Comparison of ENCODE assay signal across 18 cellular contexts in genomic region chr1:170518965-170519364, GRCh38. TPM values are rescaled to one million over a fixed set of nuclear protein-coding genes. Genes with fewer than 3 reads are reported as not detected.
DNase-seq lines count a peak whose midpoint lies in the region; ATAC-seq and TF ChIP-seq lines count a peak whose summit lies in the region.
"Had no signal": no experiment of that assay in that cellular context is flagged by ENCODE, and none has a peak within 500 bp of the region (broad histone marks: within the 10 kb centered on the region; RNA-seq: fewer than 3 reads in every experiment).

No MANE protein-coding gene starts in this region.

- H3F3A ChIP-seq in SK-N-SH (replicated peaks; ENCODE audit: insufficient read depth) = peaks cover 14% of the 10 kb centered on the region

- H3K9ac ChIP-seq in SK-N-SH = no peak overlapping the region

- no peak for TF ChIP-seq EP300 in SK-N-SH (IDR thresholded peaks at IDR 0.05; ENCODE audit: borderline replicate concordance in 1 of 2, low read depth in 1 of 2, low read length in 1 of 2)

- H3K4me3 ChIP-seq in SK-N-SH (ENCODE audit: low read depth in 2 of 2, low read length in 1 of 2) = no peak overlapping the region

- peak overlapping the region; percentile 58; the same call in 1 of the 2 replicates for H2AFZ ChIP-seq in SK-N-SH (ENCODE audit: low read depth)

- H3K36me3 ChIP-seq in SK-N-SH (replicated peaks in 1 of 2; ENCODE audit: control insufficient read depth in 1 of 2, insufficient read depth in 2 of 2, low read length in 1 of 2) = no peaks in the 10 kb centered on the region

- H3K4me1 ChIP-seq in SK-N-SH (ENCODE audit: control insufficient read depth in 1 of 2, insufficient read depth in 2 of 2, low read depth in 1 of 2, low read length in 1 of 2) (peaks cover 0 to 16% of the 10 kb centered on the region in 2 experiments; a peak in 2 of 4 replicates), foreskin keratinocyte (peaks cover 7% of the 10 kb centered on the region)

- H3K9me2 ChIP-seq in SK-N-SH = no peaks in the 10 kb centered on the region

- TF ChIP-seq RAD21 in SK-N-SH (IDR thresholded peaks at IDR 0.05; ENCODE audit: low read length) = no peak

- peak; percentile 29 for ATAC-seq in foreskin keratinocyte
- no peak for ATAC-seq in HG03095 (IDR thresholded peaks at IDR 0.05; ENCODE audit: unreplicated experiment)
- no peak for ATAC-seq in GM18909 (IDR thresholded peaks at IDR 0.05; ENCODE audit: poor library complexity, unreplicated experiment)

- no peaks in the 10 kb centered on the region for H3K79me2 ChIP-seq in SK-N-SH (ENCODE audit: insufficient read depth)

- H4K20me1 ChIP-seq in SK-N-SH (ENCODE audit: insufficient read depth) = no peaks in the 10 kb centered on the region

- POLR2A ChIA-PET in SK-N-SH (lab: Yijun Ruan, JAX) = no interaction called here

- H3K4me2 ChIP-seq in SK-N-SH = no peak overlapping the region

- H3K27me3 ChIP-seq in SK-N-SH (ENCODE audit: insufficient read depth) = no peaks in the 10 kb centered on the region
- no peaks in the 10 kb centered on the region for H3K27me3 ChIP-seq in foreskin keratinocyte

- H3K27ac ChIP-seq in SK-N-SH (ENCODE audit: low read depth in 2 of 2, low read length in 1 of 2) (peak overlapping the region in 1 of 2 experiments; percentile 71; a peak in 1 of 4 replicates), foreskin keratinocyte (no peak overlapping the region)
- H3K27ac ChIP-seq: C4-2B, RWPE1 had no signal

- CTCF ChIA-PET in SK-N-SH (lab: Yijun Ruan, JAX) = no interaction called here

- DNase-seq in HT1080 (ENCODE audit: low read depth) (peak; percentile 33), SK-N-SH (no peak), foreskin keratinocyte (no peak), EL (no peak)
- DNase-seq in stimulated activated CD4-positive, alpha-beta T cell treated with anti-CD3 and anti-CD28 coated beads, Interleukin-4, amount 100 ng/mL, for 1 hour = no peak
- DNase-seq: AML-193, DND-41, H9, KBM-7, MV-4-11, NCI-H1694 treated with DMSO at 0.1 percent for 48 hours, NCI-H510A, NCI-H774, OCI-M1 had no signal

- TF ChIP-seq CTCF in SK-N-SH (IDR thresholded peaks at IDR 0.05) = no peak
- TF ChIP-seq CTCF in foreskin keratinocyte (conservative IDR thresholded peaks at IDR 0.05) = no peak

- peaks cover 4% of the 10 kb centered on the region; the same call in 1 of the 2 replicates for H3K9me3 ChIP-seq in SK-N-SH

- WGBS in SK-N-SH (ENCODE audit: low lambda C conversion rate) = 31% methylated on average over 3 of the region's 3 CpGs

TF ChIP-seq in SK-N-SH, 30 proteins besides CTCF, POLR2A, EP300 and RAD21:
- TF ChIP-seq ELF1 (IDR thresholded peaks at IDR 0.05) (no peak), FOXM1 (IDR thresholded peaks at IDR 0.05; ENCODE audit: low read depth) (no peak), TAF1 (IDR thresholded peaks at IDR 0.05; ENCODE audit: borderline replicate concordance, low read depth, low read length) (no peak), CHD2 (IDR thresholded peaks at IDR 0.05; ENCODE audit: low read length, partially characterized antibody) (no peak), JUND (IDR thresholded peaks at IDR 0.05) (no peak), TCF12 (IDR thresholded peaks at IDR 0.05) (no peak), ZBTB33 (IDR thresholded peaks at IDR 0.05; ENCODE audit: borderline replicate concordance, low read depth) (no peak), IRF3 (IDR thresholded peaks at IDR 0.05; ENCODE audit: low read depth, low read length) (no peak), RXRA (IDR thresholded peaks at IDR 0.05; ENCODE audit: borderline replicate concordance, low read depth) (no peak), EZH2phosphoT487 (IDR thresholded peaks at IDR 0.05; ENCODE audit: borderline replicate concordance, low read depth) (no peak), PBX3 (IDR thresholded peaks at IDR 0.05) (no peak)

RNA-seq across cellular contexts. Expression of gene GORAB, which starts 13.0 kb away (rescaled TPM):
- total RNA-seq in HT1080 (2014; rRNA removed; shearing (Covaris generic)) = 7.1 TPM in 2 replicates
- polyA plus RNA-seq in HT1080 (2015; cell fraction: cytosol; rRNA removed) = 9.9 and 10.5 TPM in 2 replicates
- 22.7 and 38.6 TPM in 2 replicates for polyA plus RNA-seq in HT1080 (2015; cell fraction: nucleus; rRNA removed)
- polyA plus RNA-seq in SK-N-SH (2012; rRNA removed) (10.5 and 14.3 TPM in 2 replicates), foreskin keratinocyte (3.0 and 3.2 TPM in 2 replicates)
- 8.6 and 8.9 TPM in 2 replicates for polyA plus RNA-seq in SK-N-SH (2012; cell fraction: cytosol; rRNA removed)
- polyA plus RNA-seq in SK-N-SH (2012; cell fraction: nucleus; rRNA removed) = 16.7 and 51.1 TPM in 2 replicates
- total RNA-seq in foreskin keratinocyte = 8.5 and 9.4 TPM in 2 replicates
